In the genomic region with DNA sequence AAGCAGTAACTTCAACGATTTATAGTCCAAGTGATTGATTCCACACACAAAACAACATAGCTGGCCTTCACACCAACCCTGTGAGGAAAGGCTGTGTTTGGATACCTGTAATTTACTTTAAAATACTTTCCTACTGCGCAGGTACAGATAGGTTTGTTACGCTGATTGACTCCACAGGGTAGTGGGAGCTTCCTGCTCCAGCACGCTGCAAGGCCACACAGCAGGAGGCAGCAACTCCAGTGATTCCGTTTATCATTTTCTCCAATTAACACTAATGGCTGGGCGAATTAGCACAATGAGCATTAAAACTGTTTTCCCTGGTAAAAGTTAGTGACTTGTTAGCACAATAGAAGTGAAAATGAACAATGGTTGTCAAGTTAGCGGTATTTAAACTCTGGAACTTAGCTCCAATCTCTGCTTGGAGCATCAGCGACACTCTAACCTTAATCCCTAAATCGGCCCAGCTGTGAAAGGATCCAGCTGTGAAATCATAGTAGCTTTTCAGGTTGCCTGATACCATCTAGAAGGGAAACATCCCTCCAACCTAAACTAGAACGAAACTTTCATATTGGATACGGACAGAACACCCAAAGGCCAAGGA, we compare ENCODE assay signal across 1 cellular context.
TF ChIP-seq lines count a peak whose summit lies in the region.

No MANE protein-coding gene starts in this region.

TF ChIP-seq in IMR-90, 13 proteins besides CTCF, POLR2A, EP300 and RAD21 (continued from another document):
- TF ChIP-seq, protein P1, sequence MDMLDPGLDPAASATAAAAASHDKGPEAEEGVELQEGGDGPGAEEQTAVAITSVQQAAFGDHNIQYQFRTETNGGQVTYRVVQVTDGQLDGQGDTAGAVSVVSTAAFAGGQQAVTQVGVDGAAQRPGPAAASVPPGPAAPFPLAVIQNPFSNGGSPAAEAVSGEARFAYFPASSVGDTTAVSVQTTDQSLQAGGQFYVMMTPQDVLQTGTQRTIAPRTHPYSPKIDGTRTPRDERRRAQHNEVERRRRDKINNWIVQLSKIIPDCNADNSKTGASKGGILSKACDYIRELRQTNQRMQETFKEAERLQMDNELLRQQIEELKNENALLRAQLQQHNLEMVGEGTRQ (IDR thresholded peaks at IDR 0.05; ENCODE audit: low read depth, low read length): no peak
- TF ChIP-seq BHLHE40 (IDR thresholded peaks at IDR 0.05; ENCODE audit: low read depth, low read length): no peak
- no peak for TF ChIP-seq SMC3 (IDR thresholded peaks at IDR 0.05; ENCODE audit: low read depth, low read length)
- TF ChIP-seq MAFK (IDR thresholded peaks at IDR 0.05; ENCODE audit: low read depth, low read length): no peak
- no peak for TF ChIP-seq MXI1 (IDR thresholded peaks at IDR 0.05; ENCODE audit: borderline replicate concordance, low read depth, low read length)
- no peak for TF ChIP-seq FOS (IDR thresholded peaks at IDR 0.05; ENCODE audit: low read depth, low read length)
- TF ChIP-seq RCOR1 (IDR thresholded peaks at IDR 0.05; ENCODE audit: insufficient replicate concordance, low read length): no peak
- TF ChIP-seq NFE2L2 (IDR thresholded peaks at IDR 0.05; ENCODE audit: low read depth, low read length): no peak
- TF ChIP-seq RFX5 (IDR thresholded peaks at IDR 0.05; ENCODE audit: low read depth, low read length): no peak
- TF ChIP-seq CHD1 (IDR thresholded peaks at IDR 0.05; ENCODE audit: low read depth, low read length): no peak
- no peak for TF ChIP-seq MAZ (IDR thresholded peaks at IDR 0.05; ENCODE audit: borderline replicate concordance, low read depth, low read length)
TF ChIP-seq in IMR-90: peak in this region for 0.
